ENCODE assay signal across 1 cellular context in the genomic region with DNA sequence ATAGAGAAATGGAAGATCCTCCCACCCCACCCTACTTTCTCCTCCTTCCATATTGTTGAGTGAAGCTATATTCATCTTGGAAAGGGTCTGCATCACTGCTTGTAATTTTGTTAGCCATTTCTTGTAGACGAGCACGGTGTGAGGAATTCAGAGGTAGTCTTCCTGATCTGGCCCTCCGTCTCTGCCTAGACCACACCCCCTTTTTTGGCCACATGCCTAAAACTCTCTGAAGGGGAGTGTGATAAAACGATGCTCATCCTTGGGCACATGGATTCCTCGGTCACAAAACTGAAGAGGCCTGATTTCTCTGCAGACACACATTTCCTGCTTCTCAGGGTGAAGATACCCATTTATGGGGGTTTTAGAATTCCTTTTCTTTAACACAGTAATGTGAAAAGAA.
TF ChIP-seq lines count a peak whose summit lies in the region.

No MANE protein-coding gene starts in this region.

TF ChIP-seq in GM23338, 12 proteins besides CTCF, POLR2A, EP300 and RAD21 (continued from another document):
- TF ChIP-seq, protein P1, sequence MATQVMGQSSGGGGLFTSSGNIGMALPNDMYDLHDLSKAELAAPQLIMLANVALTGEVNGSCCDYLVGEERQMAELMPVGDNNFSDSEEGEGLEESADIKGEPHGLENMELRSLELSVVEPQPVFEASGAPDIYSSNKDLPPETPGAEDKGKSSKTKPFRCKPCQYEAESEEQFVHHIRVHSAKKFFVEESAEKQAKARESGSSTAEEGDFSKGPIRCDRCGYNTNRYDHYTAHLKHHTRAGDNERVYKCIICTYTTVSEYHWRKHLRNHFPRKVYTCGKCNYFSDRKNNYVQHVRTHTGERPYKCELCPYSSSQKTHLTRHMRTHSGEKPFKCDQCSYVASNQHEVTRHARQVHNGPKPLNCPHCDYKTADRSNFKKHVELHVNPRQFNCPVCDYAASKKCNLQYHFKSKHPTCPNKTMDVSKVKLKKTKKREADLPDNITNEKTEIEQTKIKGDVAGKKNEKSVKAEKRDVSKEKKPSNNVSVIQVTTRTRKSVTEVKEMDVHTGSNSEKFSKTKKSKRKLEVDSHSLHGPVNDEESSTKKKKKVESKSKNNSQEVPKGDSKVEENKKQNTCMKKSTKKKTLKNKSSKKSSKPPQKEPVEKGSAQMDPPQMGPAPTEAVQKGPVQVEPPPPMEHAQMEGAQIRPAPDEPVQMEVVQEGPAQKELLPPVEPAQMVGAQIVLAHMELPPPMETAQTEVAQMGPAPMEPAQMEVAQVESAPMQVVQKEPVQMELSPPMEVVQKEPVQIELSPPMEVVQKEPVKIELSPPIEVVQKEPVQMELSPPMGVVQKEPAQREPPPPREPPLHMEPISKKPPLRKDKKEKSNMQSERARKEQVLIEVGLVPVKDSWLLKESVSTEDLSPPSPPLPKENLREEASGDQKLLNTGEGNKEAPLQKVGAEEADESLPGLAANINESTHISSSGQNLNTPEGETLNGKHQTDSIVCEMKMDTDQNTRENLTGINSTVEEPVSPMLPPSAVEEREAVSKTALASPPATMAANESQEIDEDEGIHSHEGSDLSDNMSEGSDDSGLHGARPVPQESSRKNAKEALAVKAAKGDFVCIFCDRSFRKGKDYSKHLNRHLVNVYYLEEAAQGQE (IDR thresholded peaks at IDR 0.05; ENCODE audit: unreplicated experiment): no peak
- TF ChIP-seq ZNF114 (CRISPR knock-in tag; IDR thresholded peaks at IDR 0.05): no peak
- TF ChIP-seq EZH2phosphoT487 (IDR thresholded peaks at IDR 0.05; ENCODE audit: unreplicated experiment): no peak
- no peak for TF ChIP-seq NANOG (IDR thresholded peaks at IDR 0.05; ENCODE audit: borderline replicate concordance)
